ENCODE assay signal across 17 cellular contexts in the genomic region with DNA sequence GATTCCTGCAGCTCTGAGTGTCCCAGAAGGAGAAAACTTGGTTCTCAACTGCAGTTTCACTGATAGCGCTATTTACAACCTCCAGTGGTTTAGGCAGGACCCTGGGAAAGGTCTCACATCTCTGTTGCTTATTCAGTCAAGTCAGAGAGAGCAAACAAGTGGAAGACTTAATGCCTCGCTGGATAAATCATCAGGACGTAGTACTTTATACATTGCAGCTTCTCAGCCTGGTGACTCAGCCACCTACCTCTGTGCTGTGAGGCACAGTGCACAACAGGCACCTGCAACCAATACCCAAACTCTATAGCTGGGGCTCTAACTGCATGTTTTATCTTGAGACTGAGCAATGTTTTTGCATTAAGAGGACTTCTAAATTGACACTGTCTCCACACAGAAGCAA.
DNase-seq lines count a peak whose midpoint lies in the region; ATAC-seq and TF ChIP-seq lines count a peak whose summit lies in the region.
"Had no signal": no experiment of that assay in that cellular context is flagged by ENCODE, and none has a peak within 500 bp of the region (broad histone marks: within the 10 kb centered on the region; RNA-seq: fewer than 3 reads in every experiment).

No MANE protein-coding gene starts in this region.

- no peaks in the 10 kb centered on the region for H3K27me3 ChIP-seq in tibial artery
- H3K27me3 ChIP-seq: adrenal gland had no signal

- no peaks in the 10 kb centered on the region for H3K36me3 Mint-ChIP-seq in T-helper 1 cell treated with Interleukin-12 subunit alpha and Interleukin-12 subunit beta and Interleukin-4 antibody, amounts not matched to agents 30 μg/mL and 1 μg/mL, for 36 hours (ENCODE audit: low read depth)
- no peaks in the 10 kb centered on the region for H3K36me3 Mint-ChIP-seq in activated naive CD8-positive, alpha-beta T cell treated with anti-CD3 and anti-CD28 coated beads for 36 hours
- H3K36me3 Mint-ChIP-seq: mesothelial cell of epicardium had no signal

- H3K4me1 ChIP-seq in tibial artery = no peaks in the 10 kb centered on the region
- H3K4me1 ChIP-seq: adrenal gland, HAP-1 had no signal

- no peak overlapping the region for H3K4me3 ChIP-seq in tibial artery
- H3K4me3 ChIP-seq: adrenal gland, GM12878, HAP-1 had no signal

- H3K27me3 Mint-ChIP-seq in T-helper 1 cell treated with Interleukin-12 subunit alpha and Interleukin-12 subunit beta and Interleukin-4 antibody, amounts not matched to agents 30 μg/mL and 1 μg/mL, for 36 hours (ENCODE audit: low read depth) = peaks cover 5% of the 10 kb centered on the region
- H3K27me3 Mint-ChIP-seq in activated naive CD8-positive, alpha-beta T cell treated with anti-CD3 and anti-CD28 coated beads for 36 hours = no peaks in the 10 kb centered on the region

- no peak for DNase-seq in activated CD4-positive, CD25-positive, alpha-beta regulatory T cell treated with anti-CD3 and anti-CD28 coated beads, Interleukin-2, amount 50 U/mL, for 72 hours
- DNase-seq in activated naive CD8-positive, alpha-beta T cell treated with anti-CD3 and anti-CD28 coated beads for 36 hours = no peak
- DNase-seq in renal cortical epithelial cell (ENCODE audit: low read depth) (peak; percentile 19), tibial artery (no peak), GF-D8 (lab: John Stamatoyannopoulos, UW) (no peak)
- DNase-seq: 8988T, adrenal gland, C1 segment of cervical spinal cord, NCI-H2171, NCI-H82 had no signal

- no peak overlapping the region for H3K27ac ChIP-seq in tibial artery
- H3K27ac ChIP-seq: adrenal gland, RWPE1 had no signal

- peaks cover 24% of the 10 kb centered on the region for H3K4me1 Mint-ChIP-seq in T-helper 1 cell treated with Interleukin-12 subunit alpha and Interleukin-12 subunit beta and Interleukin-4 antibody, amounts not matched to agents 30 μg/mL and 1 μg/mL, for 36 hours (ENCODE audit: low read depth)
- peaks cover 20% of the 10 kb centered on the region for H3K4me1 Mint-ChIP-seq in activated naive CD8-positive, alpha-beta T cell treated with anti-CD3 and anti-CD28 coated beads for 36 hours

- TF ChIP-seq CTCF in tibial artery (IDR thresholded peaks at IDR 0.05) = no peak

- H3K9me3 Mint-ChIP-seq in T-helper 1 cell treated with Interleukin-12 subunit alpha and Interleukin-12 subunit beta and Interleukin-4 antibody, amounts not matched to agents 30 μg/mL and 1 μg/mL, for 36 hours = no peaks in the 10 kb centered on the region
- H3K9me3 Mint-ChIP-seq in activated naive CD8-positive, alpha-beta T cell treated with anti-CD3 and anti-CD28 coated beads for 36 hours = no peaks in the 10 kb centered on the region

- peak overlapping the region; percentile 91 for H3K27ac Mint-ChIP-seq in T-helper 1 cell treated with Interleukin-12 subunit alpha and Interleukin-12 subunit beta and Interleukin-4 antibody, amounts not matched to agents 30 μg/mL and 1 μg/mL, for 36 hours
- H3K27ac Mint-ChIP-seq in activated naive CD8-positive, alpha-beta T cell treated with anti-CD3 and anti-CD28 coated beads for 36 hours = peak overlapping the region; percentile 85

- intact Hi-C loops in tibial artery (cut with DNase I; ENCODE audit: low total_unique reads) = no loop called here

- no peaks in the 10 kb centered on the region for H3K36me3 ChIP-seq in tibial artery
- H3K36me3 ChIP-seq: adrenal gland, HAP-1 had no signal

- H3K4me3 Mint-ChIP-seq in T-helper 1 cell treated with Interleukin-12 subunit alpha and Interleukin-12 subunit beta and Interleukin-4 antibody, amounts not matched to agents 30 μg/mL and 1 μg/mL, for 36 hours = no peak overlapping the region
- peak overlapping the region; percentile 74 for H3K4me3 Mint-ChIP-seq in activated naive CD8-positive, alpha-beta T cell treated with anti-CD3 and anti-CD28 coated beads for 36 hours
- H3K4me3 Mint-ChIP-seq: mesothelial cell of epicardium had no signal

- ATAC-seq in activated CD4-positive, CD25-positive, alpha-beta regulatory T cell treated with anti-CD3 and anti-CD28 coated beads, Interleukin-2, amount 50 U/mL, for 24 hours = peak; percentile 88 to 89
- no peak for ATAC-seq in HG03521 (IDR thresholded peaks at IDR 0.05; ENCODE audit: unreplicated experiment)
- ATAC-seq: GM12878 had no signal

- H3K9me3 ChIP-seq in tibial artery = no peaks in the 10 kb centered on the region
- H3K9me3 ChIP-seq: adrenal gland, HAP-1 had no signal
